Comparison of ENCODE assay signal across 15 cellular contexts in genomic region chrX:104135677-104136076, GRCh38. TPM values are rescaled to one million over a fixed set of nuclear protein-coding genes. Genes with fewer than 3 reads are reported as not detected.
DNase-seq lines count a peak whose midpoint lies in the region; ATAC-seq and TF ChIP-seq lines count a peak whose summit lies in the region.
"Had no signal": no experiment of that assay in that cellular context is flagged by ENCODE, and none has a peak within 500 bp of the region (broad histone marks: within the 10 kb centered on the region; RNA-seq: fewer than 3 reads in every experiment).

No MANE protein-coding gene starts in this region.

- intact Hi-C loops in CD4-positive, alpha-beta T cell (cut with DNase I, micrococcal nuclease): loop anchor here (1.0 to 5.0 kb wide), 2 partner anchors 37 to 293 kb away; no protein-coding TSS in a partner anchor

- no peak for TF ChIP-seq CTCF in CD4-positive, alpha-beta T cell (IDR thresholded peaks at IDR 0.05)
- no peak for TF ChIP-seq CTCF in fibroblast of the aortic adventitia (IDR thresholded peaks at IDR 0.05; ENCODE audit: insufficient read depth, low read length)
- TF ChIP-seq CTCF in neural crest cell (conservative IDR thresholded peaks at IDR 0.05): no peak
- no peak for TF ChIP-seq CTCF in foreskin fibroblast (IDR thresholded peaks at IDR 0.05; ENCODE audit: low read depth, low read length)
- no peak for TF ChIP-seq CTCF in GM23338 (conservative IDR thresholded peaks at IDR 0.05; ENCODE audit: low read depth in 2 of 2)

- ATAC-seq in CD4-positive, alpha-beta T cell (ENCODE audit: poor library complexity): no peak
- ATAC-seq in activated naive CD8-positive, alpha-beta T cell treated with anti-CD3 and anti-CD28 coated beads, Interleukin-2, amount 10 ng/mL, durations not matched to agents 7 days and 5 days (ENCODE audit: low read depth): no peak
- no peak for ATAC-seq in GM23338

- no peaks in the 10 kb centered on the region for H4K20me1 ChIP-seq in GM23338 (replicated peaks; ENCODE audit: insufficient read depth)

- CTCF ChIA-PET in CD4-positive, alpha-beta T cell (lab: Charles Lee): interaction anchor here (0.9 to 1.5 kb wide), 2 partner anchors 16 to 27 kb away, joined by 3 to 4 read pairs; no protein-coding TSS in a partner anchor

- no peak overlapping the region for H2AFZ ChIP-seq in GM23338

- H3K27ac Mint-ChIP-seq in CD4-positive, alpha-beta T cell: peak overlapping the region; percentile 55
- H3K27ac Mint-ChIP-seq in activated naive CD8-positive, alpha-beta T cell treated with anti-CD3 and anti-CD28 coated beads, Interleukin-2, amount 10 ng/mL, durations not matched to agents 7 days and 5 days: peak overlapping the region; percentile 9
- peak overlapping the region; percentile 87 for H3K27ac Mint-ChIP-seq in neural crest cell (ENCODE audit: unreplicated experiment)
- no peak overlapping the region for H3K27ac Mint-ChIP-seq in GM23338
- H3K27ac Mint-ChIP-seq: activated T-helper 2 cell treated with anti-CD3 and anti-CD28 coated beads, Interferon-gamma antibody, Interleukin-2, Interleukin-4, amounts not matched to agents 10 μg/mL and 5 μg/mL and 100 μg/mL, durations not matched to agents 14 hours and 24 hours and 36 hours; endodermal cell had no signal

- no peaks in the 10 kb centered on the region for H3K27me3 Mint-ChIP-seq in CD4-positive, alpha-beta T cell
- no peaks in the 10 kb centered on the region for H3K27me3 Mint-ChIP-seq in activated naive CD8-positive, alpha-beta T cell treated with anti-CD3 and anti-CD28 coated beads, Interleukin-2, amount 10 ng/mL, durations not matched to agents 7 days and 5 days
- no peaks in the 10 kb centered on the region for H3K27me3 Mint-ChIP-seq in neural crest cell (ENCODE audit: low read depth)
- H3K27me3 Mint-ChIP-seq in GM23338 (ENCODE audit: insufficient read depth, low read depth, poor library complexity): no peaks in the 10 kb centered on the region
- H3K27me3 Mint-ChIP-seq: naive thymus-derived CD8-positive, alpha-beta T cell had no signal

- H3K4me2 ChIP-seq in GM23338: no peak overlapping the region

- H3K9me3 Mint-ChIP-seq in CD4-positive, alpha-beta T cell: no peaks in the 10 kb centered on the region
- H3K9me3 Mint-ChIP-seq in activated naive CD8-positive, alpha-beta T cell treated with anti-CD3 and anti-CD28 coated beads, Interleukin-2, amount 10 ng/mL, durations not matched to agents 7 days and 5 days: no peaks in the 10 kb centered on the region
- H3K9me3 Mint-ChIP-seq in neural crest cell: no peaks in the 10 kb centered on the region
- H3K9me3 Mint-ChIP-seq in GM23338: no peaks in the 10 kb centered on the region
- H3K9me3 Mint-ChIP-seq: activated T-helper 2 cell treated with anti-CD3 and anti-CD28 coated beads, Interferon-gamma antibody, Interleukin-2, Interleukin-4, amounts not matched to agents 10 μg/mL and 5 μg/mL and 100 μg/mL, durations not matched to agents 14 hours and 24 hours and 36 hours; naive thymus-derived CD8-positive, alpha-beta T cell had no signal

- H3K27me3 ChIP-seq in CD4-positive, alpha-beta T cell (ENCODE audit: control insufficient read depth, insufficient read depth, low read length): no peaks in the 10 kb centered on the region
- H3K27me3 ChIP-seq in GM23338 (ENCODE audit: insufficient read depth): no peaks in the 10 kb centered on the region

- H3K27ac ChIP-seq in CD4-positive, alpha-beta T cell (ENCODE audit: low read depth, low read length): no peak overlapping the region
- no peak overlapping the region for H3K27ac ChIP-seq in GM23338 (ENCODE audit: low read depth)
- H3K27ac ChIP-seq: SK-N-MC had no signal

- POLR2A ChIA-PET in CD4-positive, alpha-beta T cell (lab: Charles Lee): interaction anchor here (1.1 to 2.6 kb wide), 2 partner anchors 21 to 37 kb away, joined by 4 to 12 read pairs; partner anchors contain the start of gene SLC25A53
- POLR2A ChIA-PET in activated naive CD8-positive, alpha-beta T cell treated with anti-CD3 and anti-CD28 coated beads, Interleukin-2, amount 10 ng/mL, durations not matched to agents 7 days and 5 days (lab: Charles Lee): interaction anchor here (1.0 kb wide), 1 partner anchor 216 kb away, joined by 3 read pairs; no protein-coding TSS in a partner anchor

- no peaks in the 10 kb centered on the region for H3K4me1 ChIP-seq in GM23338 (ENCODE audit: insufficient read depth)

- no peaks in the 10 kb centered on the region for H3K36me3 ChIP-seq in GM23338 (ENCODE audit: insufficient read depth)
- H3K36me3 ChIP-seq: thoracic aorta had no signal

- H3K9me2 ChIP-seq in GM23338 (ENCODE audit: insufficient read depth): no peaks in the 10 kb centered on the region

- no peaks in the 10 kb centered on the region for H3K79me2 ChIP-seq in GM23338 (replicated peaks; ENCODE audit: insufficient read depth)

- DNase-seq in CD4-positive, alpha-beta T cell: no peak
- no peak for DNase-seq in activated naive CD8-positive, alpha-beta T cell treated with anti-CD3 and anti-CD28 coated beads, Interleukin-2, amount 10 ng/mL, durations not matched to agents 7 days and 5 days
- DNase-seq in fibroblast of the aortic adventitia (ENCODE audit: low read depth) (peak; percentile 27), neural crest cell (ENCODE audit: low read depth, low spot score) (no peak), nucleus accumbens (lab: John Stamatoyannopoulos, UW) (no peak), foreskin fibroblast (no peak), GM23338 (ENCODE audit: low spot score) (no peak), pons (ENCODE audit: low spot score) (no peak)
- DNase-seq: KG1 had no signal

- H3K36me3 Mint-ChIP-seq in CD4-positive, alpha-beta T cell (ENCODE audit: low read depth): peaks cover 20% of the 10 kb centered on the region
- H3K36me3 Mint-ChIP-seq in activated naive CD8-positive, alpha-beta T cell treated with anti-CD3 and anti-CD28 coated beads, Interleukin-2, amount 10 ng/mL, durations not matched to agents 7 days and 5 days: no peaks in the 10 kb centered on the region
- H3K36me3 Mint-ChIP-seq in neural crest cell (ENCODE audit: low read depth): peaks cover under 1% of the 10 kb centered on the region
- H3K36me3 Mint-ChIP-seq in GM23338 (ENCODE audit: low read depth): no peaks in the 10 kb centered on the region

- H3K4me3 ChIP-seq in fibroblast of the aortic adventitia (ENCODE audit: low read depth, low read length): no peak overlapping the region
- H3K4me3 ChIP-seq in foreskin fibroblast (ENCODE audit: low read depth in 1 of 2, low read length in 2 of 2): peak overlapping the region in 1 of 2 donors; percentile 72
- no peak overlapping the region for H3K4me3 ChIP-seq in GM23338

- no peaks in the 10 kb centered on the region for H3K9me3 ChIP-seq in CD4-positive, alpha-beta T cell (ENCODE audit: control insufficient read depth, low read length)
- H3K9me3 ChIP-seq: thoracic aorta had no signal

- peaks cover 24% of the 10 kb centered on the region for H3K4me1 Mint-ChIP-seq in CD4-positive, alpha-beta T cell (ENCODE audit: low read depth)
- H3K4me1 Mint-ChIP-seq in activated naive CD8-positive, alpha-beta T cell treated with anti-CD3 and anti-CD28 coated beads, Interleukin-2, amount 10 ng/mL, durations not matched to agents 7 days and 5 days: peaks cover 20% of the 10 kb centered on the region
- H3K4me1 Mint-ChIP-seq in neural crest cell (no peaks in the 10 kb centered on the region), GM23338 (no peaks in the 10 kb centered on the region; the same call in 2 of the 3 replicates)
- H3K4me1 Mint-ChIP-seq: endodermal cell had no signal

- H3F3A ChIP-seq in GM23338 (replicated peaks; ENCODE audit: low read depth): no peaks in the 10 kb centered on the region

- H3K4me3 Mint-ChIP-seq in CD4-positive, alpha-beta T cell: no peak overlapping the region
- H3K4me3 Mint-ChIP-seq in activated naive CD8-positive, alpha-beta T cell treated with anti-CD3 and anti-CD28 coated beads, Interleukin-2, amount 10 ng/mL, durations not matched to agents 7 days and 5 days: no peak overlapping the region
- H3K4me3 Mint-ChIP-seq in neural crest cell (no peak overlapping the region), GM23338 (no peak overlapping the region)
- H3K4me3 Mint-ChIP-seq: endodermal cell had no signal

TF ChIP-seq in GM23338, 12 proteins besides CTCF, POLR2A, EP300 and RAD21 (continues in another document):
- TF ChIP-seq ZNF114 (CRISPR knock-in tag; IDR thresholded peaks at IDR 0.05) (no peak), ZNF331 (CRISPR knock-in tag; IDR thresholded peaks at IDR 0.05; ENCODE audit: low read depth) (no peak), JUNB (IDR thresholded peaks at IDR 0.05; ENCODE audit: unreplicated experiment) (no peak), EZH2phosphoT487 (IDR thresholded peaks at IDR 0.05; ENCODE audit: unreplicated experiment) (no peak)

RNA-seq across cellular contexts. Expression of gene SLC25A53, which starts 21.1 kb away (rescaled TPM):
- 1 to 10 TPM; 5.1 TPM for total RNA-seq in CD4-positive, alpha-beta T cell
- 10 to 100 TPM; 13.9 to 15.0 TPM for total RNA-seq in activated naive CD8-positive, alpha-beta T cell treated with anti-CD3 and anti-CD28 coated beads, Interleukin-2, amount 10 ng/mL, durations not matched to agents 7 days and 5 days
- 3.6 and 12.9 TPM in 2 replicates for total RNA-seq in fibroblast of the aortic adventitia (ENCODE audit: low replicate concordance)
- total RNA-seq in neural crest cell: 6.2 and 6.8 TPM in 2 replicates
- 2.2 and 3.7 TPM in 2 replicates for total RNA-seq in GM23338 (2014; rRNA removed; shearing (Covaris generic))
- 2.4 and 3.7 TPM in 2 replicates for polyA plus RNA-seq in GM23338 (2016; fragmentation: Nextera tagmentation; extraction: Ambion mirVana)

RNA-seq across cellular contexts. Expression of gene ZCCHC18, which starts 23.4 kb away (rescaled TPM):
- 1 to 10 TPM; 2.9 to 3.8 TPM for total RNA-seq in CD4-positive, alpha-beta T cell
- total RNA-seq in activated naive CD8-positive, alpha-beta T cell treated with anti-CD3 and anti-CD28 coated beads, Interleukin-2, amount 10 ng/mL, durations not matched to agents 7 days and 5 days: 10 to 100 TPM in 1 of 2 experiments, 1 to 10 TPM in 1; 8.8 to 13.5 TPM
- total RNA-seq in fibroblast of the aortic adventitia (ENCODE audit: low replicate concordance) (0.27 and 2.4 TPM in 2 replicates), neural crest cell (8.7 and 9.3 TPM in 2 replicates)
- 4.4 and 4.7 TPM in 2 replicates for total RNA-seq in GM23338 (2014; rRNA removed; shearing (Covaris generic))
- 3.4 and 4.9 TPM in 2 replicates for polyA plus RNA-seq in GM23338 (2016; fragmentation: Nextera tagmentation; extraction: Ambion mirVana)
- polyA plus RNA-seq: keratinocyte had no signal

RNA-seq across cellular contexts. Expression of gene FAM199X, which starts 30.6 kb away (rescaled TPM):
- total RNA-seq in CD4-positive, alpha-beta T cell: 10 to 100 TPM; 16.4 to 17.1 TPM
- total RNA-seq in activated naive CD8-positive, alpha-beta T cell treated with anti-CD3 and anti-CD28 coated beads, Interleukin-2, amount 10 ng/mL, durations not matched to agents 7 days and 5 days: 10 to 100 TPM; 13.4 to 14.0 TPM
- total RNA-seq in fibroblast of the aortic adventitia (ENCODE audit: low replicate concordance): 10.5 and 16.7 TPM in 2 replicates
- total RNA-seq in neural crest cell: 17.4 and 18.2 TPM in 2 replicates
- total RNA-seq in GM23338 (2014; rRNA removed; shearing (Covaris generic)): 16.1 and 18.7 TPM in 2 replicates
- 9.1 and 11.0 TPM in 2 replicates for polyA plus RNA-seq in GM23338 (2016; fragmentation: Nextera tagmentation; extraction: Ambion mirVana)

RNA-seq across cellular contexts. Expression of gene TMSB15C, which starts 59.6 kb away (rescaled TPM):
- total RNA-seq in CD4-positive, alpha-beta T cell: 1 to 10 TPM; 3.7 to 4.1 TPM
- 1 to 10 TPM; 4.3 to 5.1 TPM for total RNA-seq in activated naive CD8-positive, alpha-beta T cell treated with anti-CD3 and anti-CD28 coated beads, Interleukin-2, amount 10 ng/mL, durations not matched to agents 7 days and 5 days
- 3.3 and 5.1 TPM in 2 replicates for total RNA-seq in fibroblast of the aortic adventitia (ENCODE audit: low replicate concordance)
- total RNA-seq in neural crest cell: 18.7 and 23.2 TPM in 2 replicates
- 3.9 and 5.8 TPM in 2 replicates for total RNA-seq in GM23338 (2014; rRNA removed; shearing (Covaris generic))
- 1.0 and 1.1 TPM in 2 replicates for polyA plus RNA-seq in GM23338 (2016; fragmentation: Nextera tagmentation; extraction: Ambion mirVana)
